9 cellular contexts compared by ENCODE assay signal in genomic region chr1:16217061-16217785, GRCh38. TPM values are rescaled to one million over a fixed set of nuclear protein-coding genes. Genes with fewer than 3 reads are reported as not detected.
DNase-seq lines count a peak whose midpoint lies in the region; ATAC-seq, FAIRE-seq and TF ChIP-seq lines count a peak whose summit lies in the region.
"Had no signal": no experiment of that assay in that cellular context is flagged by ENCODE, and none has a peak within 500 bp of the region (broad histone marks: within the 10 kb centered on the region; RNA-seq: fewer than 3 reads in every experiment).

No MANE protein-coding gene starts in this region.

- H3K36me3 Mint-ChIP-seq in central memory CD8-positive, alpha-beta T cell (ENCODE audit: insufficient read depth), result peaks cover 7% of the 10 kb centered on the region

- peak overlapping the region; percentile 73 for H3K27ac ChIP-seq in keratinocyte (ENCODE audit: control insufficient read depth, insufficient read depth, low read length)

- H3K79me2 ChIP-seq in keratinocyte (ENCODE audit: control insufficient read depth, insufficient read depth, low read length), result no peaks in the 10 kb centered on the region

- H3K9me3 ChIP-seq in keratinocyte (ENCODE audit: control insufficient read depth, low read depth, low read length), result no peaks in the 10 kb centered on the region

- H3K9me3 Mint-ChIP-seq in central memory CD8-positive, alpha-beta T cell, result no peaks in the 10 kb centered on the region

- no peak for TF ChIP-seq CTCF in keratinocyte (optimal IDR thresholded peaks at IDR 0.05 in 1 of 3, IDR thresholded peaks at IDR 0.05 in 1 of 3, conservative IDR thresholded peaks at IDR 0.05 in 1 of 3; ENCODE audit: extremely low read depth in 1 of 3, insufficient read depth in 2 of 3, low read length in 3 of 3)

- H3K9me1 ChIP-seq in keratinocyte (ENCODE audit: control insufficient read depth, extremely low read depth, insufficient read depth, low read length), result no peaks in the 10 kb centered on the region

- H3K27me3 ChIP-seq in keratinocyte (ENCODE audit: control insufficient read depth, extremely low read depth, insufficient read depth, low read length), result no peaks in the 10 kb centered on the region

- ATAC-seq in GM18858 (IDR thresholded peaks at IDR 0.05; ENCODE audit: unreplicated experiment), result peak; percentile 46
- peak; percentile 90 for ATAC-seq in HG03095 (IDR thresholded peaks at IDR 0.05; ENCODE audit: unreplicated experiment)
- ATAC-seq in central memory CD8-positive, alpha-beta T cell (replicated peaks; ENCODE audit: extremely low read depth, poor library complexity, severe bottlenecking), result peak; percentile 91

- H3K27me3 Mint-ChIP-seq in central memory CD8-positive, alpha-beta T cell, result no peaks in the 10 kb centered on the region

- peak overlapping the region; percentile 74 for H3K4me3 Mint-ChIP-seq in central memory CD8-positive, alpha-beta T cell

- peak overlapping the region; percentile 54 to 77 (median 73) for H3K4me3 ChIP-seq in keratinocyte (ENCODE audit: control insufficient read depth in 2 of 3, extremely low read depth in 1 of 3, insufficient read depth in 2 of 3, low read depth in 1 of 3, low read length in 3 of 3)

- H3K4me1 ChIP-seq in keratinocyte (ENCODE audit: control insufficient read depth, extremely low read depth, insufficient read depth, low read length), result peaks cover 19% of the 10 kb centered on the region

- peak overlapping the region; percentile 98 for H2AFZ ChIP-seq in keratinocyte (ENCODE audit: control insufficient read depth, low read length)

- FAIRE-seq in keratinocyte (lab: Jason Lieb, UNC), result peak; percentile 82
- FAIRE-seq: G401.6 had no signal

- H3K27ac Mint-ChIP-seq in central memory CD8-positive, alpha-beta T cell (ENCODE audit: low read depth), result peak overlapping the region; percentile 50

- no peaks in the 10 kb centered on the region for H4K20me1 ChIP-seq in keratinocyte (ENCODE audit: control insufficient read depth, extremely low read depth, insufficient read depth, low read length)

- H3K9ac ChIP-seq in keratinocyte (ENCODE audit: control insufficient read depth, extremely low read depth, insufficient read depth, low read length), result peak overlapping the region; percentile 76

- peaks cover 8% of the 10 kb centered on the region for H3K4me1 Mint-ChIP-seq in central memory CD8-positive, alpha-beta T cell

- dilution Hi-C loops in keratinocyte (cut with MboI; ENCODE audit: extremely low pct_ligation_motif_present, low sequenced_read_pairs), result no loop called here

- H3K36me3 ChIP-seq in keratinocyte (ENCODE audit: control insufficient read depth in 2 of 2, extremely low read depth in 1 of 2, insufficient read depth in 2 of 2, low read length in 2 of 2), result no peaks in the 10 kb centered on the region

- peak; percentile 76 for DNase-seq in A172 (ENCODE audit: low spot score)
- peak; percentile 95 for DNase-seq in NCI-H2196 treated with DMSO at 0.1 percent for 48 hours (lab: John Stamatoyannopoulos, UW; ENCODE audit: unreplicated experiment)
- DNase-seq in activated CD4-positive, CD25-positive, alpha-beta regulatory T cell treated with anti-CD3 and anti-CD28 coated beads, Interleukin-2, amount 50 U/mL, for 16 hours (ENCODE audit: low read depth, low spot score), result peak; percentile 75
- peak; percentile 78 to 81 for DNase-seq in central memory CD8-positive, alpha-beta T cell (ENCODE audit: low spot score in 2 of 2)
- peak; percentile 90 for DNase-seq in keratinocyte (ENCODE audit: low read depth, low spot score)
- peak; percentile 87 to 94 for DNase-seq in stimulated activated CD4-positive, alpha-beta T cell treated with anti-CD3 and anti-CD28 coated beads, Interleukin-12 subunit alpha, Interleukin-12 subunit beta, amount 100 ng/mL, for 24 hours (ENCODE audit: low read depth in 2 of 2)

- H3K4me2 ChIP-seq in keratinocyte (ENCODE audit: control insufficient read depth, extremely low read depth, insufficient read depth, low read depth, low read length), result peak overlapping the region; percentile 92

RNA-seq across cellular contexts. Expression of gene ARHGEF19, which starts 4.8 kb away (rescaled TPM):
- 0.50 and 1.1 TPM in 2 replicates for total RNA-seq in A172 (2014; rRNA removed; shearing (Covaris generic))
- polyA plus RNA-seq in keratinocyte, result 5.0 to 7.1 TPM (median 5.1 TPM) in 3 replicates
- 2.4 TPM for polyA plus RNA-seq in keratinocyte (2011; ENCODE audit: low read depth)
- 2.6 and 4.1 TPM in 2 replicates for polyA plus RNA-seq in keratinocyte (2011; cell fraction: cytosol; rRNA removed)
- 10.6 and 14.4 TPM in 2 replicates for polyA plus RNA-seq in keratinocyte (2011; cell fraction: nucleus; rRNA removed)
- polyA plus RNA-seq in keratinocyte (2012; ENCODE audit: low replicate concordance), result 2.1 and 5.8 TPM in 2 replicates
- polyA minus RNA-seq in keratinocyte, result 4.3 to 8.0 TPM (median 4.6 TPM) in 3 replicates
- polyA minus RNA-seq in keratinocyte (2011; cell fraction: cytosol; rRNA and poly(A)+ RNA removed), result 4.4 TPM
- polyA minus RNA-seq in keratinocyte (2011; cell fraction: nucleus; rRNA and poly(A)+ RNA removed), result 3.0 and 4.4 TPM in 2 replicates

RNA-seq across cellular contexts. Expression of gene CPLANE2, which starts 19.8 kb away (rescaled TPM):
- total RNA-seq in A172 (2014; rRNA removed; shearing (Covaris generic)), result 2.5 and 5.5 TPM in 2 replicates
- 1.7 to 3.6 TPM (median 2.5 TPM) in 3 replicates for polyA plus RNA-seq in keratinocyte
- 0.85 TPM for polyA plus RNA-seq in keratinocyte (2011; ENCODE audit: low read depth)
- 0.83 and 3.8 TPM in 2 replicates for polyA plus RNA-seq in keratinocyte (2011; cell fraction: cytosol; rRNA removed)
- 2.1 and 3.4 TPM in 2 replicates for polyA plus RNA-seq in keratinocyte (2011; cell fraction: nucleus; rRNA removed)
- polyA plus RNA-seq in keratinocyte (2012; ENCODE audit: low replicate concordance), result 1.6 and 4.7 TPM in 2 replicates
- polyA minus RNA-seq in keratinocyte, result 3.3 to 12.7 TPM (median 7.3 TPM) in 3 replicates
- polyA minus RNA-seq in keratinocyte (2011; cell fraction: cytosol; rRNA and poly(A)+ RNA removed), result 9.6 TPM
- polyA minus RNA-seq in keratinocyte (2011; cell fraction: nucleus; rRNA and poly(A)+ RNA removed), result 2.2 and 5.0 TPM in 2 replicates

Comparison
In these comparisons a context has a peak if more than half of its experiments do, and no peak if none do; other contexts are left out.
1. Peak in every context shown above with its lines: DNase-seq, ATAC-seq, H3K4me3 ChIP-seq and H3K27ac ChIP-seq.